8 cellular contexts compared by ENCODE assay signal in the genomic region with DNA sequence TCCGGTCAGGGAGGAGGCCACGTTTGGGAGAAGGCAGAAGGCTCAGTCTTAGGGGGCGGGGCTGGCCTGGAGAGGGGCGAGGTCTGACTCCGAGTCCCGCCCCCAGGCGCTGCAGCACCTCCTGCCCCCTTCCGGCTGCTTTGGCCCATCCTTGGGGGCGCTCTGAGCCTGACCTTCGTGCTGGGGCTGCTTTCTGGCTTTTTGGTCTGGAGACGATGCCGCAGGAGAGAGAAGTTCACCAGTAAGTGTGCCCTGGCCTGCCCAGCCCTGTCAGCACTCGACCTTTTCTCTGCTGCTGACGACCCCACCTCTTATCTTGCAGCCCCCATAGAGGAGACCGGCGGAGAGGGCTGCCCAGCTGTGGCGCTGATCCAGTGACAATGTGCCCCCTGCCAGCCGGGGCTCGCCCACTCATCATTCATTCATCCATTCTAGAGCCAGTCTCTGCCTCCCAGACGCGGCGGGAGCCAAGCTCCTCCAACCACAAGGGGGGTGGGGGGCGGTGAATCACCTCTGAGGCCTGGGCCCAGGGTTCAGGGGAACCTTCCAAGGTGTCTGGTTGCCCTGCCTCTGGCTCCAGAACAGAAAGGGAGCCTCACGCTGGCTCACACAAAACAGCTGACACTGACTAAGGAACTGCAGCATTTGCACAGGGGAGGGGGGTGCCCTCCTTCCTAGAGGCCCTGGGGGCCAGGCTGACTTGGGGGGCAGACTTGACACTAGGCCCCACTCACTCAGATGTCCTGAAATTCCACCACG. TPM values are rescaled to one million over a fixed set of nuclear protein-coding genes. Genes with fewer than 3 reads are reported as not detected.
DNase-seq lines count a peak whose midpoint lies in the region; ATAC-seq, FAIRE-seq and TF ChIP-seq lines count a peak whose summit lies in the region.

No MANE protein-coding gene starts in this region.

- BruUV-seq in Caco-2 (replicated peaks; lab: Mats Ljungman, UMichigan): TSS peak; percentile 44

- POLR2A ChIA-PET in Caco-2 (lab: Charles Lee): interaction anchor here (3.5 to 5.8 kb wide), 2 partner anchors 12 to 16 kb away, joined by 34 to 83 read pairs; no protein-coding TSS in a partner anchor

- H3K27me3 ChIP-seq in Caco-2 (replicated peaks; ENCODE audit: control insufficient read depth, insufficient read depth, low read length) (no peaks in the 10 kb centered on the region), pancreas (no peaks in the 10 kb centered on the region), tibial nerve (peaks cover 0 to 23% of the 10 kb centered on the region in 2 donors)

- no peaks in the 10 kb centered on the region for H3K9me3 ChIP-seq in Caco-2
- H3K9me3 ChIP-seq in pancreas: no peaks in the 10 kb centered on the region
- no peaks in the 10 kb centered on the region for H3K9me3 ChIP-seq in tibial nerve

- intact Hi-C loops in Caco-2 (cut with micrococcal nuclease; ENCODE audit: unreplicated experiment) (loop anchor here (1.0 kb wide), 1 partner anchor 17 kb away; no protein-coding TSS in a partner anchor), pancreas (cut with DNase I) (no loop called here)

- FAIRE-seq in pancreas (lab: Jason Lieb, UNC): no peak

- H3K27ac ChIP-seq in pancreas (peak overlapping the region; percentile 97 to 100 (median 98)), tibial nerve (peak overlapping the region; percentile 78 to 99 (median 95))

- H3K4me1 Mint-ChIP-seq in Caco-2 (ENCODE audit: low read depth, unreplicated experiment) (peaks cover 17% of the 10 kb centered on the region), glutamatergic neuron (ENCODE audit: low read depth, unreplicated experiment) (peaks cover 16% of the 10 kb centered on the region)

- H3K27ac Mint-ChIP-seq in Caco-2 (ENCODE audit: unreplicated experiment) (peak overlapping the region; percentile 89), glutamatergic neuron (ENCODE audit: unreplicated experiment) (peak overlapping the region; percentile 75)

- H3K36me3 ChIP-seq in Caco-2 (ENCODE audit: control insufficient read depth, insufficient read depth, low read length): peaks cover 6% of the 10 kb centered on the region
- peaks cover 0 to 4% (median 3%) of the 10 kb centered on the region in 3 donors for H3K36me3 ChIP-seq in pancreas
- H3K36me3 ChIP-seq in tibial nerve: peaks cover 0 to 14% (median 5%) of the 10 kb centered on the region in 3 donors

- WGBS in pancreas, 2 donors: 12 to 17% methylated on average over 20 to 25 of the region's 25 CpGs
- WGBS in tibial nerve, 2 donors: 6% methylated on average over 22 to 24 of the region's 25 CpGs

- no peak for TF ChIP-seq POLR2A in tibial nerve (IDR thresholded peaks at IDR 0.05)

- H3K4me3 ChIP-seq in Caco-2 (ENCODE audit: low read depth, low read length) (peak overlapping the region; percentile 52), pancreas (peak overlapping the region; percentile 63 to 93 (median 76)), tibial nerve (peak overlapping the region; percentile 42 to 65 (median 63))

- H3K27me3 Mint-ChIP-seq in Caco-2 (ENCODE audit: insufficient read depth, unreplicated experiment) (no peaks in the 10 kb centered on the region), glutamatergic neuron (ENCODE audit: unreplicated experiment) (peaks cover 14% of the 10 kb centered on the region)

- CTCF ChIA-PET in Caco-2 (lab: Charles Lee): interaction anchor here (0.6 to 6.9 kb wide), 5 partner anchors 10 to 137 kb away, joined by 4 to 113 read pairs (median 7); no protein-coding TSS in a partner anchor

- H3K36me3 Mint-ChIP-seq in Caco-2 (ENCODE audit: insufficient read depth, unreplicated experiment): peaks cover 67% of the 10 kb centered on the region
- no peaks in the 10 kb centered on the region for H3K36me3 Mint-ChIP-seq in glutamatergic neuron (ENCODE audit: unreplicated experiment)

- no peaks in the 10 kb centered on the region for H3K9me3 Mint-ChIP-seq in Caco-2 (ENCODE audit: unreplicated experiment)
- H3K9me3 Mint-ChIP-seq in glutamatergic neuron (ENCODE audit: unreplicated experiment): peaks cover 2% of the 10 kb centered on the region

- TF ChIP-seq CTCF in Caco-2 (IDR thresholded peaks at IDR 0.05; ENCODE audit: insufficient read depth in 1 of 2, low read depth in 1 of 2, low read length in 1 of 2, severe bottlenecking in 1 of 2, unreplicated experiment in 1 of 2) (peak; percentile 20 to 69), glutamatergic neuron (IDR thresholded peaks at IDR 0.05; ENCODE audit: partially characterized antibody, unreplicated experiment) (no peak), pancreas (IDR thresholded peaks at IDR 0.05) (peak in 3 of 4 donors; percentile 1 to 19 (median 15)), tibial nerve (IDR thresholded peaks at IDR 0.05) (peak in 3 of 5 experiments; percentile 16 to 21 (median 17))

- peak; percentile 91 to 92 for DNase-seq in Caco-2
- peak; percentile 96 for DNase-seq in HT1080 (ENCODE audit: low read depth)
- peak; percentile 65 for DNase-seq in SKM-1 (lab: John Stamatoyannopoulos, UW; ENCODE audit: unreplicated experiment)
- DNase-seq in activated naive CD4-positive, alpha-beta T cell treated with anti-CD3 and anti-CD28 coated beads, Interleukin-2, amount 50 U/mL, for 16 hours: peak; percentile 79
- peak; percentile 91 for DNase-seq in glutamatergic neuron
- peak; percentile 83 to 92 (median 84) for DNase-seq in pancreas
- peak; percentile 56 to 66 for DNase-seq in tibial nerve (ENCODE audit: low spot score in 2 of 2)
- DNase-seq in NCI-H187 treated with DMSO at 0.1 percent for 48 hours (lab: John Stamatoyannopoulos, UW): no peak

- peak; percentile 30 to 59 (median 44) for ATAC-seq in pancreas

- H3K4me3 Mint-ChIP-seq in Caco-2 (ENCODE audit: unreplicated experiment) (peak overlapping the region; percentile 72), glutamatergic neuron (ENCODE audit: unreplicated experiment) (peak overlapping the region; percentile 86)

- no peak for TF ChIP-seq EP300 in tibial nerve (IDR thresholded peaks at IDR 0.05)

- H3K4me1 ChIP-seq in Caco-2 (peaks cover 38% of the 10 kb centered on the region), pancreas (peaks cover 15 to 32% (median 25%) of the 10 kb centered on the region in 3 donors), tibial nerve (peaks cover 0 to 67% (median 31%) of the 10 kb centered on the region in 4 donors)

RNA-seq across cellular contexts. Expression of gene TNFRSF12A, which starts 1.5 kb away (rescaled TPM):
- total RNA-seq in Caco-2 (2022) (62.5 and 66.4 TPM in 2 replicates), glutamatergic neuron (ENCODE audit: unreplicated experiment) (4.2 TPM), pancreas (10 to 100 TPM; 26.8 to 91.1 (median 66.7) TPM), tibial nerve (10 to 100 TPM in 2 of 4 donors, 1 to 10 TPM in 2; 2.4 to 47.4 (median 11.5) TPM)
- total RNA-seq in HT1080 (2014; rRNA removed; shearing (Covaris generic)): 411 and 496 TPM in 2 replicates
- polyA plus RNA-seq in HT1080 (2015; cell fraction: cytosol; rRNA removed): 282 and 350 TPM in 2 replicates
- 211 TPM in 2 replicates for polyA plus RNA-seq in HT1080 (2015; cell fraction: nucleus; rRNA removed)
- 100 to 1,000 TPM; 166 to 185 TPM for polyA plus RNA-seq in pancreas

RNA-seq across cellular contexts. Expression of gene HCFC1R1, which starts 2.1 kb away (rescaled TPM):
- 40.8 and 44.9 TPM in 2 replicates for total RNA-seq in Caco-2 (2022)
- total RNA-seq in HT1080 (2014; rRNA removed; shearing (Covaris generic)): 246 and 370 TPM in 2 replicates
- polyA plus RNA-seq in HT1080 (2015; cell fraction: cytosol; rRNA removed): 77.8 and 108 TPM in 2 replicates
- polyA plus RNA-seq in HT1080 (2015; cell fraction: nucleus; rRNA removed): 34.5 and 51.6 TPM in 2 replicates
- 117 TPM for total RNA-seq in glutamatergic neuron (ENCODE audit: unreplicated experiment)
- total RNA-seq in pancreas: 10 to 100 TPM; 10.5 to 24.1 (median 12.4) TPM
- polyA plus RNA-seq in pancreas: 100 to 1,000 TPM in 1 of 2 donors, 10 to 100 TPM in 1; 93.1 to 119 TPM
- total RNA-seq in tibial nerve: 10 to 100 TPM; 17.7 to 46.9 (median 38.5) TPM

RNA-seq across cellular contexts. Expression of gene THOC6, which starts 2.2 kb away (rescaled TPM):
- total RNA-seq in Caco-2 (2022) (46.0 and 48.0 TPM in 2 replicates), glutamatergic neuron (ENCODE audit: unreplicated experiment) (30.2 TPM), pancreas (10 to 100 TPM in 1 of 6 donors, 1 to 10 TPM in 5; 6.2 to 13.0 (median 7.7) TPM), tibial nerve (10 to 100 TPM; 12.2 to 28.5 (median 18.0) TPM)
- total RNA-seq in HT1080 (2014; rRNA removed; shearing (Covaris generic)): 56.9 and 64.6 TPM in 2 replicates
- 50.7 TPM in 2 replicates for polyA plus RNA-seq in HT1080 (2015; cell fraction: cytosol; rRNA removed)
- 78.9 and 88.3 TPM in 2 replicates for polyA plus RNA-seq in HT1080 (2015; cell fraction: nucleus; rRNA removed)
- 10 to 100 TPM; 33.2 to 38.2 TPM for polyA plus RNA-seq in pancreas

RNA-seq across cellular contexts. Expression of gene CLDN6, which starts 3.6 kb away (rescaled TPM):
- total RNA-seq in Caco-2 (2022) (9.0 and 12.9 TPM in 2 replicates), glutamatergic neuron (ENCODE audit: unreplicated experiment) (31.1 TPM), pancreas (1 to 10 TPM in 2 of 6 donors, under 1 TPM in 4; 0.37 to 5.1 (median 0.73) TPM), tibial nerve (not detected)
- 0.07 TPM in 1 of 2 replicates, not detected in the other for total RNA-seq in HT1080 (2014; rRNA removed; shearing (Covaris generic))
- polyA plus RNA-seq in HT1080 (2015; cell fraction: cytosol; rRNA removed): not detected in 2 replicates
- polyA plus RNA-seq in HT1080 (2015; cell fraction: nucleus; rRNA removed): not detected in 2 replicates
- polyA plus RNA-seq in pancreas: 1 to 10 TPM in 1 of 2 donors, under 1 TPM in 1; 0.12 to 3.2 TPM

RNA-seq across cellular contexts. Expression of gene CLDN9, which starts 8.9 kb away (rescaled TPM):
- total RNA-seq in Caco-2 (2022) (0.79 and 0.91 TPM in 2 replicates), glutamatergic neuron (ENCODE audit: unreplicated experiment) (0.39 TPM), pancreas (1 to 10 TPM; 1.7 to 5.1 (median 2.4) TPM), tibial nerve (under 1 TPM in 1 of 4 donors, not detected in 3; 0.30 TPM)
- not detected in 2 replicates for total RNA-seq in HT1080 (2014; rRNA removed; shearing (Covaris generic))
- not detected in 2 replicates for polyA plus RNA-seq in HT1080 (2015; cell fraction: cytosol; rRNA removed)
- 0.06 and 0.09 TPM in 2 replicates for polyA plus RNA-seq in HT1080 (2015; cell fraction: nucleus; rRNA removed)
- polyA plus RNA-seq in pancreas: 10 to 100 TPM; 10.5 to 12.1 TPM
